Comparison of ENCODE assay signal across 9 cellular contexts in the genomic region with DNA sequence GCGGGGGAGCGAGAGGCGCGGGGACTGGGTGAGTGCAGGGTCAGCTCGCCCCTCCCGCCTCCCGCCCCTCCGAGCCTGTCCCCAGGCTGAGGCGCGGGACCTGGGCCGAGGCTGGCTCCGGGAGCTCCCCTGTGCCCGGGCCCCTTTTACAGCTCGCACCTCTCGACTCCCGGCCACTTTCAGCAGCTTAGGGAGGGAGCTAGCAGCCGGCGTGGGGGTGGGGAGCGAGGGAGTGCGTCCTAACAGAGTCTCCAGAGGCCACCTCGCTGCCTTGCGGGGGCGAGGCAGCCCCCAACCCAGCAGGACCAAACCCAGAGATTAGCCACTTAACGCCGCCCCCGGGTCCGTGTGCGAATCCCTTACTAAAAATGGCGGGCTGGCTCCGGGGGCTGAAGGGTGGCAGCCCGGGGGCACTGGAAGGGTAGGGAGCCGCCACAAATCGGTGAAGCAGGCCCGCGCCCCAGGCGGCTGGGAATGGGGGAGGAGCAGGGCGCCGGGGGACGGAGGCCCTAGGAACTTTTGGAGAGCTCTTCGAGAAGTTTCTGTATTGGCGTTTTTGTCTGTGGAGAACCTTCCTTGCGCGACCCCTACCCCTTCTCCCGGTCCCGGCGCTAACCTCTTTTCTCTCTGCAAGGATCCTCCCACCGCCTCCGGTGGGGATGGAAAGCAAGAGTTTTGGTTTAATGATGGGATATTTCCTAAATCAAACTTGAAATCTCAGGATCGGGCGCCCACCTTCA.
DNase-seq lines count a peak whose midpoint lies in the region; ATAC-seq and TF ChIP-seq lines count a peak whose summit lies in the region.
"Had no signal": no experiment of that assay in that cellular context is flagged by ENCODE, and none has a peak within 500 bp of the region (broad histone marks: within the 10 kb centered on the region; RNA-seq: fewer than 3 reads in every experiment).

No MANE protein-coding gene starts in this region.

- no peak for TF ChIP-seq CTCF in HFF-Myc (IDR thresholded peaks at IDR 0.05; ENCODE audit: low read depth, low read length, missing control alignments)
- no peak for TF ChIP-seq CTCF in coronary artery (IDR thresholded peaks at IDR 0.05)

- H3K27ac ChIP-seq in coronary artery (peak overlapping the region; percentile 58 to 92), muscle layer of duodenum (ENCODE audit: low read length) (no peak overlapping the region)

- peaks cover 76% of the 10 kb centered on the region for H3K27me3 ChIP-seq in muscle layer of duodenum (ENCODE audit: low read depth, low read length)

- no peaks in the 10 kb centered on the region for H3K36me3 ChIP-seq in muscle layer of duodenum (ENCODE audit: control insufficient read depth in 1 of 2, insufficient read depth in 2 of 2, low read length in 2 of 2)

- no peaks in the 10 kb centered on the region for H3K9me3 ChIP-seq in muscle layer of duodenum (ENCODE audit: control insufficient read depth in 1 of 2, low read length in 2 of 2)

- DNase-seq in 8988T (peak; percentile 80), HFF-Myc (ENCODE audit: extremely low read depth, low read depth) (no peak), coronary artery (ENCODE audit: low spot score) (no peak), NCI-H526 (lab: John Stamatoyannopoulos, UW) (no peak), NCI-H2029 (lab: John Stamatoyannopoulos, UW) (no peak)
- DNase-seq: effector memory CD4-positive, alpha-beta T cell had no signal

- peak overlapping the region; percentile 75 for H3K4me3 ChIP-seq in HFF-Myc (replicated peaks; ENCODE audit: low read depth, low read length)
- peak overlapping the region; percentile 79 for H3K4me3 ChIP-seq in coronary artery
- H3K4me3 ChIP-seq in muscle layer of duodenum (ENCODE audit: low read depth in 1 of 2, low read length in 2 of 2) = peak overlapping the region; percentile 21 to 80

- no peak for ATAC-seq in GM21717 (IDR thresholded peaks at IDR 0.05; ENCODE audit: unreplicated experiment)
- ATAC-seq in GM21529 (IDR thresholded peaks at IDR 0.05; ENCODE audit: unreplicated experiment) = no peak

- H3K4me1 ChIP-seq in muscle layer of duodenum (ENCODE audit: control insufficient read depth in 1 of 2, insufficient read depth in 2 of 2, low read length in 2 of 2) = peaks cover 0 to 65% of the 10 kb centered on the region in 2 donors
